Comparison of ENCODE assay signal across 11 cellular contexts in genomic region chr6:11025911-11026635, GRCh38. TPM values are rescaled to one million over a fixed set of nuclear protein-coding genes. Genes with fewer than 3 reads are reported as not detected.
A peak's percentile ranks its signal among the peaks of the same experiment; 100 is the strongest.
DNase-seq lines count a peak whose midpoint lies in the region; ATAC-seq and TF ChIP-seq lines count a peak whose summit lies in the region.
"Had no signal": no experiment of that assay in that cellular context is flagged by ENCODE, and none has a peak within 500 bp of the region (broad histone marks: within the 10 kb centered on the region; RNA-seq: fewer than 3 reads in every experiment).

No MANE protein-coding gene starts in this region.

- H3K4me3 Mint-ChIP-seq in activated CD4-positive, alpha-beta memory T cell treated with anti-CD3 and anti-CD28 coated beads, Interleukin-2, amount 10 ng/mL, durations not matched to agents 7 days and 5 days, result no peak overlapping the region
- no peak overlapping the region for H3K4me3 Mint-ChIP-seq in CD8-positive, alpha-beta T cell
- H3K4me3 Mint-ChIP-seq: activated CD4-positive, alpha-beta T cell treated with anti-CD3 and anti-CD28 coated beads, Interleukin-2, amount 10 ng/mL, durations not matched to agents 7 days and 5 days had no signal

- H3K4me1 ChIP-seq in Karpas-422 (ENCODE audit: low read length), result peaks cover 16% of the 10 kb centered on the region
- peaks cover 28% of the 10 kb centered on the region for H3K4me1 ChIP-seq in iPS-18a (ENCODE audit: control insufficient read depth, low read depth, low read length)
- no peaks in the 10 kb centered on the region for H3K4me1 ChIP-seq in CD8-positive, alpha-beta T cell (ENCODE audit: insufficient read depth, low read length)

- H3K27ac Mint-ChIP-seq in activated CD4-positive, alpha-beta memory T cell treated with anti-CD3 and anti-CD28 coated beads, Interleukin-2, amount 10 ng/mL, durations not matched to agents 7 days and 5 days, result no peak overlapping the region
- H3K27ac Mint-ChIP-seq in CD8-positive, alpha-beta T cell, result no peak overlapping the region
- H3K27ac Mint-ChIP-seq: activated CD4-positive, alpha-beta T cell treated with anti-CD3 and anti-CD28 coated beads, Interleukin-2, amount 10 ng/mL, durations not matched to agents 7 days and 5 days had no signal

- no peaks in the 10 kb centered on the region for H3K36me3 ChIP-seq in Karpas-422 (ENCODE audit: insufficient read depth, low read length)
- H3K36me3 ChIP-seq in iPS-18a (ENCODE audit: control insufficient read depth, low read depth, low read length), result no peaks in the 10 kb centered on the region
- H3K36me3 ChIP-seq in CD8-positive, alpha-beta T cell (ENCODE audit: insufficient read depth, low read length), result no peaks in the 10 kb centered on the region
- H3K36me3 ChIP-seq: tibial nerve had no signal

- no peaks in the 10 kb centered on the region for H4K20me1 ChIP-seq in Karpas-422 (ENCODE audit: insufficient read depth, low read depth, low read length)

- TF ChIP-seq CTCF in CD8-positive, alpha-beta T cell (IDR thresholded peaks at IDR 0.05), result no peak

- H3K27ac ChIP-seq in Karpas-422 (ENCODE audit: low read length) (no peak overlapping the region), iPS-18a (ENCODE audit: low read length) (peak overlapping the region; percentile 17)
- no peak overlapping the region for H3K27ac ChIP-seq in CD8-positive, alpha-beta T cell (ENCODE audit: low read depth, low read length)
- H3K27ac ChIP-seq: tibial nerve had no signal

- H3K9me3 ChIP-seq in Karpas-422 (ENCODE audit: low read length) (no peaks in the 10 kb centered on the region), iPS-18a (ENCODE audit: control insufficient read depth, low read depth, low read length) (no peaks in the 10 kb centered on the region)
- H3K9me3 ChIP-seq in CD8-positive, alpha-beta T cell (ENCODE audit: low read length), result no peaks in the 10 kb centered on the region
- H3K9me3 ChIP-seq: tibial nerve had no signal

- DNase-seq in Karpas-422 (peak; percentile 71), NCI-H510A treated with DMSO at 0.1 percent for 48 hours (lab: John Stamatoyannopoulos, UW) (no peak), cerebellar cortex (ENCODE audit: low spot score) (no peak)
- DNase-seq in activated CD4-positive, alpha-beta memory T cell treated with anti-CD3 and anti-CD28 coated beads, Interleukin-2, amount 10 ng/mL, durations not matched to agents 7 days and 5 days, result no peak
- DNase-seq in CD8-positive, alpha-beta T cell, result no peak
- DNase-seq: activated CD4-positive, alpha-beta T cell treated with anti-CD3 and anti-CD28 coated beads, Interleukin-2, amount 10 ng/mL, durations not matched to agents 7 days and 5 days; NCI-H1048 had no signal

- no peaks in the 10 kb centered on the region for H3K27me3 ChIP-seq in Karpas-422 (ENCODE audit: low read length)
- no peaks in the 10 kb centered on the region for H3K27me3 ChIP-seq in iPS-18a (ENCODE audit: control insufficient read depth, insufficient read depth, low read length)
- H3K27me3 ChIP-seq in CD8-positive, alpha-beta T cell (ENCODE audit: insufficient read depth, low read length), result no peaks in the 10 kb centered on the region
- H3K27me3 ChIP-seq: tibial nerve had no signal

- intact Hi-C loops in CD8-positive, alpha-beta T cell (cut with DNase I, micrococcal nuclease), result no loop called here

- ATAC-seq in GM18867 (IDR thresholded peaks at IDR 0.05; ENCODE audit: unreplicated experiment) (peak; percentile 83), HG02571 (IDR thresholded peaks at IDR 0.05; ENCODE audit: unreplicated experiment) (peak; percentile 85)
- no peak for ATAC-seq in CD8-positive, alpha-beta T cell

- no peaks in the 10 kb centered on the region for H3K36me3 Mint-ChIP-seq in activated CD4-positive, alpha-beta memory T cell treated with anti-CD3 and anti-CD28 coated beads, Interleukin-2, amount 10 ng/mL, durations not matched to agents 7 days and 5 days (ENCODE audit: low read depth)
- H3K36me3 Mint-ChIP-seq in CD8-positive, alpha-beta T cell, result no peaks in the 10 kb centered on the region

- H3K4me3 ChIP-seq in Karpas-422 (ENCODE audit: low read length), result peak overlapping the region; percentile 37; the same call in 1 of the 2 replicates
- H3K4me3 ChIP-seq in iPS-18a (ENCODE audit: low read length), result peak overlapping the region; percentile 51
- H3K4me3 ChIP-seq in CD8-positive, alpha-beta T cell (ENCODE audit: low read depth, low read length), result no peak overlapping the region
- H3K4me3 ChIP-seq: tibial nerve had no signal

- H3K9ac ChIP-seq in Karpas-422 (ENCODE audit: low read length) (no peak overlapping the region), iPS-18a (ENCODE audit: low read length) (peak overlapping the region; percentile 51)

- H3K27me3 Mint-ChIP-seq in activated CD4-positive, alpha-beta memory T cell treated with anti-CD3 and anti-CD28 coated beads, Interleukin-2, amount 10 ng/mL, durations not matched to agents 7 days and 5 days, result peaks cover 45% of the 10 kb centered on the region
- H3K27me3 Mint-ChIP-seq in CD8-positive, alpha-beta T cell (ENCODE audit: low read depth), result peaks cover 44% of the 10 kb centered on the region

- no peaks in the 10 kb centered on the region for H3K79me2 ChIP-seq in Karpas-422 (ENCODE audit: low read length)

- H3K4me2 ChIP-seq in Karpas-422 (ENCODE audit: low read depth, low read length, poor library complexity, severe bottlenecking), result peak overlapping the region; percentile 62

- CTCF ChIA-PET in activated CD4-positive, alpha-beta memory T cell treated with anti-CD3 and anti-CD28 coated beads, Interleukin-2, amount 10 ng/mL, durations not matched to agents 7 days and 5 days (lab: Charles Lee), result interaction anchor here (1.1 kb wide), 1 partner anchor 72 kb away, joined by 3 read pairs; no protein-coding TSS in a partner anchor
- CTCF ChIA-PET in CD8-positive, alpha-beta T cell (lab: Charles Lee), result interaction anchor here (1.6 kb wide), 1 partner anchor 10 kb away, joined by 3 read pairs; no protein-coding TSS in a partner anchor

- no peaks in the 10 kb centered on the region for H3K9me2 ChIP-seq in Karpas-422 (replicated peaks; ENCODE audit: insufficient read depth, low read length)

- no peak overlapping the region for H2AFZ ChIP-seq in Karpas-422 (ENCODE audit: low read length)

- no peaks in the 10 kb centered on the region for H3K4me1 Mint-ChIP-seq in activated CD4-positive, alpha-beta memory T cell treated with anti-CD3 and anti-CD28 coated beads, Interleukin-2, amount 10 ng/mL, durations not matched to agents 7 days and 5 days
- no peaks in the 10 kb centered on the region for H3K4me1 Mint-ChIP-seq in CD8-positive, alpha-beta T cell (ENCODE audit: low read depth)
- H3K4me1 Mint-ChIP-seq: activated CD4-positive, alpha-beta T cell treated with anti-CD3 and anti-CD28 coated beads, Interleukin-2, amount 10 ng/mL, durations not matched to agents 7 days and 5 days had no signal

- POLR2A ChIA-PET in activated CD4-positive, alpha-beta memory T cell treated with anti-CD3 and anti-CD28 coated beads, Interleukin-2, amount 10 ng/mL, durations not matched to agents 7 days and 5 days (lab: Charles Lee), result no interaction called here
- POLR2A ChIA-PET in CD8-positive, alpha-beta T cell (lab: Charles Lee), result interaction anchor here (0.6 kb wide), 1 partner anchor 875 kb away, joined by 3 read pairs; no protein-coding TSS in a partner anchor

- no peaks in the 10 kb centered on the region for H3K9me3 Mint-ChIP-seq in activated CD4-positive, alpha-beta memory T cell treated with anti-CD3 and anti-CD28 coated beads, Interleukin-2, amount 10 ng/mL, durations not matched to agents 7 days and 5 days
- no peaks in the 10 kb centered on the region for H3K9me3 Mint-ChIP-seq in CD8-positive, alpha-beta T cell
- H3K9me3 Mint-ChIP-seq: activated CD4-positive, alpha-beta T cell treated with anti-CD3 and anti-CD28 coated beads, Interleukin-2, amount 10 ng/mL, durations not matched to agents 7 days and 5 days had no signal

RNA-seq across cellular contexts. Expression of gene ELOVL2, which starts 18.0 kb away (rescaled TPM):
- total RNA-seq in Karpas-422 (2014; rRNA removed; shearing (Covaris generic); ENCODE audit: low replicate concordance), result 0.07 TPM in 1 of 2 replicates, not detected in the other
- total RNA-seq in activated CD4-positive, alpha-beta memory T cell treated with anti-CD3 and anti-CD28 coated beads, Interleukin-2, amount 10 ng/mL, durations not matched to agents 7 days and 5 days, result not detected
- not detected for total RNA-seq in CD8-positive, alpha-beta T cell
- total RNA-seq: activated CD4-positive, alpha-beta T cell treated with anti-CD3 and anti-CD28 coated beads, Interleukin-2, amount 10 ng/mL, durations not matched to agents 7 days and 5 days had no signal
